In genomic region chr17:76556759-76557367, GRCh38 we compare ENCODE assay signal across 8 cellular contexts. TPM values are rescaled to one million over a fixed set of nuclear protein-coding genes. Genes with fewer than 3 reads are reported as not detected.
DNase-seq lines count a peak whose midpoint lies in the region; ATAC-seq and TF ChIP-seq lines count a peak whose summit lies in the region.

No MANE protein-coding gene starts in this region.

- no peak for TF ChIP-seq EP300 in sigmoid colon (IDR thresholded peaks at IDR 0.05)

- peak overlapping the region; percentile 80 for H3K4me2 ChIP-seq in Karpas-422 (ENCODE audit: low read depth, low read length, poor library complexity, severe bottlenecking)

- H3K9me3 ChIP-seq in BE2C = no peaks in the 10 kb centered on the region
- H3K9me3 ChIP-seq in Karpas-422 (ENCODE audit: low read length) = no peaks in the 10 kb centered on the region
- H3K9me3 ChIP-seq in cardiac muscle cell (ENCODE audit: low read depth) = no peaks in the 10 kb centered on the region
- no peaks in the 10 kb centered on the region for H3K9me3 ChIP-seq in sigmoid colon

- no peaks in the 10 kb centered on the region for H3K9me2 ChIP-seq in Karpas-422 (replicated peaks; ENCODE audit: insufficient read depth, low read length)

- H3K27ac ChIP-seq in Karpas-422 (ENCODE audit: low read length) (peak overlapping the region; percentile 48), cardiac muscle cell (no peak overlapping the region), sigmoid colon (peak overlapping the region; percentile 84 to 95 (median 87))

- H3K79me2 ChIP-seq in Karpas-422 (ENCODE audit: low read length) = peaks cover 42% of the 10 kb centered on the region

- peak overlapping the region; percentile 96 for H2AFZ ChIP-seq in Karpas-422 (ENCODE audit: low read length)

- TF ChIP-seq POLR2A in sigmoid colon (IDR thresholded peaks at IDR 0.05) = no peak

- peak overlapping the region; percentile 99 for H3K9ac ChIP-seq in Karpas-422 (ENCODE audit: low read length)

- ATAC-seq in GM19397 (IDR thresholded peaks at IDR 0.05; ENCODE audit: unreplicated experiment) = peak; percentile 2

- intact Hi-C loops in sigmoid colon (cut with DNase I) = loop anchor here (5.0 kb wide), 3 partner anchors 65 to 160 kb away; no protein-coding TSS in a partner anchor

- DNase-seq in BE2C = no peak
- peak; percentile 65 for DNase-seq in Karpas-422
- peak; percentile 33 for DNase-seq in activated gamma-delta T cell treated with Interleukin-2 at 50 U/mL for 16 hours
- peak in 1 of 2 donors; percentile 83 for DNase-seq in cardiac muscle cell (ENCODE audit: low read depth in 1 of 2, low spot score in 1 of 2)
- no peak for DNase-seq in sigmoid colon
- DNase-seq in DMS153 treated with DMSO at 0.1 percent for 48 hours (lab: John Stamatoyannopoulos, UW; ENCODE audit: unreplicated experiment) = no peak
- no peak for DNase-seq in GOT3 (lab: John Stamatoyannopoulos, UW)

- H3K4me1 ChIP-seq in BE2C (peaks cover 11% of the 10 kb centered on the region), Karpas-422 (ENCODE audit: low read length) (peaks cover 28% of the 10 kb centered on the region), cardiac muscle cell (ENCODE audit: low read depth) (peaks cover 5% of the 10 kb centered on the region), sigmoid colon (peaks cover 0 to 46% (median 46%) of the 10 kb centered on the region in 4 donors)

- no peaks in the 10 kb centered on the region for H3K27me3 ChIP-seq in BE2C
- H3K27me3 ChIP-seq in Karpas-422 (ENCODE audit: low read length) = no peaks in the 10 kb centered on the region
- no peaks in the 10 kb centered on the region for H3K27me3 ChIP-seq in cardiac muscle cell
- no peaks in the 10 kb centered on the region for H3K27me3 ChIP-seq in sigmoid colon

- peaks cover 34% of the 10 kb centered on the region for H4K20me1 ChIP-seq in Karpas-422 (ENCODE audit: insufficient read depth, low read depth, low read length)

- H3K36me3 ChIP-seq in BE2C (peaks cover 58% of the 10 kb centered on the region), Karpas-422 (ENCODE audit: insufficient read depth, low read length) (peaks cover 33% of the 10 kb centered on the region), cardiac muscle cell (peaks cover 10% of the 10 kb centered on the region), sigmoid colon (peaks cover 0 to 1% (median 0%) of the 10 kb centered on the region in 4 donors)

- 17 to 30% methylated on average over 31 of the region's 31 CpGs for WGBS in sigmoid colon, 2 donors

- no peak for TF ChIP-seq CTCF in BE2C (IDR thresholded peaks at IDR 0.05; ENCODE audit: low read depth, low read length)
- TF ChIP-seq CTCF in cardiac muscle cell (IDR thresholded peaks at IDR 0.05; ENCODE audit: low read depth, low read length) = no peak
- TF ChIP-seq CTCF in sigmoid colon (IDR thresholded peaks at IDR 0.05) = no peak

- H3K4me3 ChIP-seq in BE2C (ENCODE audit: low read depth, low read length) (peak overlapping the region; percentile 76), Karpas-422 (ENCODE audit: low read length) (peak overlapping the region; percentile 93), cardiac muscle cell (peak overlapping the region; percentile 47), sigmoid colon (peak overlapping the region; percentile 53 to 75 (median 68))

RNA-seq across cellular contexts. Expression of gene PRCD, which starts 17.0 kb away (rescaled TPM):
- 44.2 TPM for polyA plus RNA-seq in BE2C (2012; ENCODE audit: insufficient read depth, insufficient read length, low read depth)
- total RNA-seq in Karpas-422 (2014; rRNA removed; shearing (Covaris generic); ENCODE audit: low replicate concordance) = 0.37 and 0.69 TPM in 2 replicates
- 7.3 and 7.7 TPM in 2 replicates for total RNA-seq in cardiac muscle cell
- polyA plus RNA-seq in cardiac muscle cell = 13.3 and 14.4 TPM in 2 replicates
- 1 to 10 TPM; 1.1 to 6.1 (median 3.6) TPM for total RNA-seq in sigmoid colon
- 1 to 10 TPM in 2 of 3 donors, not detected in 1; 4.8 to 7.1 TPM for polyA plus RNA-seq in sigmoid colon

RNA-seq across cellular contexts. Expression of gene CYGB, which starts 19.4 kb away (rescaled TPM):
- polyA plus RNA-seq in BE2C (2012; ENCODE audit: insufficient read depth, insufficient read length, low read depth) = 160 TPM
- total RNA-seq in Karpas-422 (2014; rRNA removed; shearing (Covaris generic); ENCODE audit: low replicate concordance) = 0.07 TPM in 1 of 2 replicates, not detected in the other
- 7.4 and 10.3 TPM in 2 replicates for total RNA-seq in cardiac muscle cell
- 3.5 and 11.9 TPM in 2 replicates for polyA plus RNA-seq in cardiac muscle cell
- 10 to 100 TPM; 18.6 to 33.4 (median 19.3) TPM for total RNA-seq in sigmoid colon
- polyA plus RNA-seq in sigmoid colon = 10 to 100 TPM in 2 of 3 donors, 1 to 10 TPM in 1; 9.7 to 25.8 (median 10.1) TPM

RNA-seq across cellular contexts. Expression of gene ST6GALNAC2, which starts 28.8 kb away (rescaled TPM):
- not detected for polyA plus RNA-seq in BE2C (2012; ENCODE audit: insufficient read depth, insufficient read length, low read depth)
- total RNA-seq in Karpas-422 (2014; rRNA removed; shearing (Covaris generic); ENCODE audit: low replicate concordance) = not detected in 2 replicates
- 0.11 and 1.0 TPM in 2 replicates for total RNA-seq in cardiac muscle cell
- 0.27 and 0.88 TPM in 2 replicates for polyA plus RNA-seq in cardiac muscle cell
- 10 to 100 TPM in 1 of 4 donors, 1 to 10 TPM in 3; 4.1 to 16.4 (median 9.0) TPM for total RNA-seq in sigmoid colon
- 1 to 10 TPM; 3.3 to 5.4 (median 3.5) TPM for polyA plus RNA-seq in sigmoid colon

RNA-seq across cellular contexts. Expression of gene RHBDF2, which starts 55.6 kb away (rescaled TPM):
- 4.0 TPM for polyA plus RNA-seq in BE2C (2012; ENCODE audit: insufficient read depth, insufficient read length, low read depth)
- 5.1 and 5.4 TPM in 2 replicates for total RNA-seq in Karpas-422 (2014; rRNA removed; shearing (Covaris generic); ENCODE audit: low replicate concordance)
- total RNA-seq in cardiac muscle cell (6.8 and 18.7 TPM in 2 replicates), sigmoid colon (10 to 100 TPM in 3 of 4 donors, 1 to 10 TPM in 1; 7.9 to 27.6 (median 12.5) TPM)
- polyA plus RNA-seq in cardiac muscle cell (8.7 and 9.5 TPM in 2 replicates), sigmoid colon (10 to 100 TPM in 1 of 3 donors, 1 to 10 TPM in 2; 1.2 to 35.7 (median 5.8) TPM)

Comparison
In these comparisons a context has a peak if more than half of its experiments do, and no peak if none do; other contexts are left out.
1. DNase-seq: peak in Karpas-422 (single experiment) and activated gamma-delta T cell treated with Interleukin-2 at 50 U/mL for 16 hours (single experiment); none in BE2C (single experiment), sigmoid colon (single experiment), DMS153 treated with DMSO at 0.1 percent for 48 hours (single experiment) and GOT3 (single experiment).
2. Peak in every context shown above with its lines, with median percentiles within 50 percentile points of each other: H3K4me3 ChIP-seq.